ENCODE assay signal across 23 cellular contexts in the genomic region with DNA sequence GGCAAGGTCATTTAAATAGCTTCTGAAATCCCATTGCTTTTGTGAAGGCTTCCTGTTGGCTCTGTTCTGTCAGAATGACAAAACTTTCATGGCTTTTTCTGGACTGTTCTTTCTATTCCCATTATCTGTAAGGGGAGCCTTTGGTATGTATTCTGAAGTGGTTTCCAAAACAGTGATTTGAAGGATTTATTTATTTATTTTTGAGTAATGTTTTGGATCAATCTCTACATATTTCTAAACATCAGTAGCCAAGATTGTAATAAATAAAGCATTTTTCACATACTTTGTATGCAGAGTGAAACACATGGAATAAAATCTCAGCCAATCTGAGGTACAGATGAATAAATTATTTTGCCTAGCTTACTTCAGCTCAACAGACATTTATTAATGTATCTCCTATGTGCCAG.
A peak's percentile ranks its signal among the peaks of the same experiment; 100 is the strongest.
DNase-seq lines count a peak whose midpoint lies in the region; ATAC-seq and TF ChIP-seq lines count a peak whose summit lies in the region.
"Had no signal": no experiment of that assay in that cellular context is flagged by ENCODE, and none has a peak within 500 bp of the region (broad histone marks: within the 10 kb centered on the region; RNA-seq: fewer than 3 reads in every experiment).

No MANE protein-coding gene starts in this region.

- H3K4me3 Mint-ChIP-seq in HFFc6: no peak overlapping the region

- CTCF ChIA-PET in AG04449 (lab: Yijun Ruan, JAX): interaction anchor here (0.8 kb wide), 1 partner anchor 682 kb away, joined by 4 read pairs; no protein-coding TSS in a partner anchor

- no peak overlapping the region for H3K4me3 ChIP-seq in AG04449 (ENCODE audit: low read depth, low read length)
- H3K4me3 ChIP-seq in cardiac fibroblast (replicated peaks in 1 of 2; ENCODE audit: low read depth in 2 of 2, low read length in 2 of 2): no peak overlapping the region
- H3K4me3 ChIP-seq: colonic mucosa, GM12878, right lobe of liver, SJCRH30, uterus had no signal

- H3K27ac Mint-ChIP-seq in HFFc6: peak overlapping the region; percentile 59
- H3K27ac Mint-ChIP-seq in activated naive CD4-positive, alpha-beta T cell treated with anti-CD3 and anti-CD28 coated beads, Interleukin-2, amount 50 U/mL, for 72 hours: no peak overlapping the region
- H3K27ac Mint-ChIP-seq: activated T-helper 2 cell treated with anti-CD3 and anti-CD28 coated beads, Interferon-gamma antibody, Interleukin-2, Interleukin-4, amounts not matched to agents 10 μg/mL and 5 μg/mL and 100 μg/mL, durations not matched to agents 14 hours and 24 hours and 36 hours had no signal

- H3K9me3 Mint-ChIP-seq in HFFc6: no peaks in the 10 kb centered on the region
- H3K9me3 Mint-ChIP-seq in activated naive CD4-positive, alpha-beta T cell treated with anti-CD3 and anti-CD28 coated beads, Interleukin-2, amount 50 U/mL, for 72 hours: peaks cover 5 to 9% of the 10 kb centered on the region in 2 donors
- H3K9me3 Mint-ChIP-seq: activated T-helper 2 cell treated with anti-CD3 and anti-CD28 coated beads, Interferon-gamma antibody, Interleukin-2, Interleukin-4, amounts not matched to agents 10 μg/mL and 5 μg/mL and 100 μg/mL, durations not matched to agents 14 hours and 24 hours and 36 hours had no signal

- ATAC-seq in GM19023 (IDR thresholded peaks at IDR 0.05; ENCODE audit: unreplicated experiment) (no peak), HG03196 (IDR thresholded peaks at IDR 0.05; ENCODE audit: unreplicated experiment) (no peak)
- no peak for ATAC-seq in activated naive CD4-positive, alpha-beta T cell treated with anti-CD3 and anti-CD28 coated beads, Interleukin-2, amount 50 U/mL, for 72 hours
- ATAC-seq: GM12878, right lobe of liver had no signal

- H3K27me3 Mint-ChIP-seq in HFFc6 (ENCODE audit: insufficient read depth): no peaks in the 10 kb centered on the region; the same call in 1 of the 2 replicates

- TF ChIP-seq CTCF in AG04449 (IDR thresholded peaks at IDR 0.05; ENCODE audit: insufficient read depth, low read length, missing control alignments) (no peak), HFFc6 (IDR thresholded peaks at IDR 0.05) (no peak), cardiac fibroblast (IDR thresholded peaks at IDR 0.05; ENCODE audit: low read depth, low read length) (no peak)

- POLR2A ChIA-PET in AG04449 (lab: Yijun Ruan, JAX): no interaction called here

- peaks cover 22% of the 10 kb centered on the region for H3K4me1 Mint-ChIP-seq in HFFc6 (ENCODE audit: low read depth)

- DNase-seq in AG04449 (ENCODE audit: low read depth, low spot score): peak; percentile 81
- peak; percentile 63 for DNase-seq in HFFc6
- DNase-seq in cardiac fibroblast (ENCODE audit: low read depth in 2 of 2): peak; percentile 79 to 94
- peak; percentile 16 to 67 for DNase-seq in lung microvascular endothelial cell (ENCODE audit: low read depth in 2 of 2)
- no peak for DNase-seq in stimulated activated CD4-positive, alpha-beta T cell treated with anti-CD3 and anti-CD28 coated beads, Interleukin-4, amount 100 ng/mL, for 24 hours
- DNase-seq in activated naive CD4-positive, alpha-beta T cell treated with anti-CD3 and anti-CD28 coated beads, Interleukin-2, amount 50 U/mL, for 72 hours (ENCODE audit: low spot score in 2 of 2): no peak
- DNase-seq: Caco-2; colonic mucosa; erythroblast; hippocampal formation; kidney glomerular epithelial cell; MV-4-11; NCI-H1930; NCI-H526 treated with DMSO at 0.1 percent for 48 hours; OCI-M1; right lobe of liver; SJCRH30; stimulated activated CD4-positive, alpha-beta T cell treated with anti-CD3 and anti-CD28 coated beads, Interleukin-2, amount 100 ng/mL, for 24 hours; uterus had no signal

- no peaks in the 10 kb centered on the region for H3K36me3 Mint-ChIP-seq in HFFc6 (ENCODE audit: low read depth)
- peaks cover 0 to 10% of the 10 kb centered on the region in 2 donors for H3K36me3 Mint-ChIP-seq in activated naive CD4-positive, alpha-beta T cell treated with anti-CD3 and anti-CD28 coated beads, Interleukin-2, amount 50 U/mL, for 72 hours

Comparison
In these comparisons a context has a peak if more than half of its experiments do, and no peak if none do; other contexts are left out.
1. DNase-seq: peak in AG04449 (single experiment), HFFc6 (single experiment), cardiac fibroblast (2 of 2) and lung microvascular endothelial cell (2 of 2); none in stimulated activated CD4-positive, alpha-beta T cell treated with anti-CD3 and anti-CD28 coated beads, Interleukin-4, amount 100 ng/mL, for 24 hours (single experiment) and activated naive CD4-positive, alpha-beta T cell treated with anti-CD3 and anti-CD28 coated beads, Interleukin-2, amount 50 U/mL, for 72 hours (0 of 2).